ENCODE assay signal across 25 cellular contexts in the genomic region with DNA sequence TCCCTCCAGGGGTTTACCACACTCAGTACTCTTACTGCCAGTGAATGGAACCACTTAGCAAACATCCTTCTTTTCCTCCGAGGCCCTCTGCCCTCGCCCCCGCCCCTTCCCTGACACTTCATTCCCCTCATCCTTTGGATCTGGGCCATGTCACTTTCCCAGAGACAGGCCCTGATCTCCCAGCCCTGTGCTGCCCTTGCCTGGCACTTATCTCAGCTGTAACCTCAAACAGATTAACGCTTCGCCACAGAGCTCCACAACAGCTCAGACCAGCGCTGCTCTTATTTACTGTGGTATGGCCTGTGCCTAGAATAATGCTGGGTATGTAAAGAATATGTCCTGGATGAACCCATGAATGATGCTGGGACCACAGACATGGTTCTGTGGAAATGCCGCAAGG.
A peak's percentile ranks its signal among the peaks of the same experiment; 100 is the strongest.
DNase-seq lines count a peak whose midpoint lies in the region; ATAC-seq, FAIRE-seq and TF ChIP-seq lines count a peak whose summit lies in the region.
"Had no signal": no experiment of that assay in that cellular context is flagged by ENCODE, and none has a peak within 500 bp of the region (broad histone marks: within the 10 kb centered on the region; RNA-seq: fewer than 3 reads in every experiment).

No MANE protein-coding gene starts in this region.

- no peaks in the 10 kb centered on the region for H3K9me3 ChIP-seq in neural progenitor cell (ENCODE audit: low read depth)
- H3K9me3 ChIP-seq: BLaER1, lower lobe of right lung, transverse colon had no signal

- H3K4me3 Mint-ChIP-seq in neural progenitor cell: no peak overlapping the region
- H3K4me3 Mint-ChIP-seq: activated CD4-positive, alpha-beta memory T cell treated with anti-CD3 and anti-CD28 coated beads for 36 hours; activated naive CD4-positive, alpha-beta T cell treated with anti-CD3 and anti-CD28 coated beads for 36 hours; brain; IgD-negative memory B cell; naive thymus-derived CD8-positive, alpha-beta T cell; stimulated activated memory B cell treated with anti-CD40 and anti-IgM and Interleukin-4, amounts not matched to agents 10 μg/mL and 1 μg/mL and 100 μg/mL, for 72 hours; T-helper 1 cell treated with Interleukin-12 subunit alpha and Interleukin-12 subunit beta and Interleukin-4 antibody, amounts not matched to agents 30 μg/mL and 1 μg/mL, for 36 hours had no signal

- no peak overlapping the region for H3K4me2 ChIP-seq in neural progenitor cell
- H3K4me2 ChIP-seq: BLaER1 had no signal

- peak; percentile 52 for FAIRE-seq in RCC 7860 (lab: Jason Lieb, UNC)
- FAIRE-seq: frontal cortex had no signal

- H3K4me1 ChIP-seq in neural progenitor cell: peaks cover 26% of the 10 kb centered on the region
- H3K4me1 ChIP-seq: lower lobe of right lung, transverse colon had no signal

- no peak overlapping the region for H3K27ac ChIP-seq in neural progenitor cell
- H3K27ac ChIP-seq: BLaER1, lower lobe of right lung, transverse colon had no signal

- H3K4me1 Mint-ChIP-seq in neural progenitor cell: peaks cover 57% of the 10 kb centered on the region
- H3K4me1 Mint-ChIP-seq: IgD-negative memory B cell; stimulated activated memory B cell treated with anti-CD40 and anti-IgM and Interleukin-4, amounts not matched to agents 10 μg/mL and 1 μg/mL and 100 μg/mL, for 72 hours had no signal

- ATAC-seq in HG03097 (IDR thresholded peaks at IDR 0.05; ENCODE audit: low FRiP score, unreplicated experiment) (no peak), HG03354 (IDR thresholded peaks at IDR 0.05; ENCODE audit: poor library complexity, severe bottlenecking, unreplicated experiment) (no peak)
- ATAC-seq: activated CD4-positive, CD25-positive, alpha-beta regulatory T cell treated with anti-CD3 and anti-CD28 coated beads, Interleukin-2, amount 50 U/mL, for 24 hours; HCT116; lower lobe of right lung; naive thymus-derived CD8-positive, alpha-beta T cell; stimulated activated memory B cell treated with anti-CD40 and anti-IgM and Interleukin-4, amounts not matched to agents 10 μg/mL and 1 μg/mL and 100 μg/mL, for 72 hours had no signal

- no peak overlapping the region for H3K9ac ChIP-seq in neural progenitor cell
- H3K9ac ChIP-seq: BLaER1 had no signal

- peak overlapping the region; percentile 92 for H3K27ac Mint-ChIP-seq in neural progenitor cell
- H3K27ac Mint-ChIP-seq: activated CD4-positive, alpha-beta memory T cell treated with anti-CD3 and anti-CD28 coated beads for 36 hours; activated naive CD4-positive, alpha-beta T cell treated with anti-CD3 and anti-CD28 coated beads for 36 hours; brain; stimulated activated memory B cell treated with anti-CD40 and anti-IgM and Interleukin-4, amounts not matched to agents 10 μg/mL and 1 μg/mL and 100 μg/mL, for 72 hours; T-helper 1 cell treated with Interleukin-12 subunit alpha and Interleukin-12 subunit beta and Interleukin-4 antibody, amounts not matched to agents 30 μg/mL and 1 μg/mL, for 36 hours had no signal

- no peaks in the 10 kb centered on the region for H3F3A ChIP-seq in neural progenitor cell (ENCODE audit: low read depth)

- no peaks in the 10 kb centered on the region for H3K27me3 ChIP-seq in neural progenitor cell
- H3K27me3 ChIP-seq: BLaER1, transverse colon had no signal

- DNase-seq in ELF-1 (ENCODE audit: low read depth, low spot score): peak; percentile 25
- peak; percentile 38 to 89 for DNase-seq in NCI-H187 (lab: John Stamatoyannopoulos, UW)
- peak; percentile 66 for DNase-seq in RCC 7860 (ENCODE audit: low spot score)
- no peak for DNase-seq in neural progenitor cell (ENCODE audit: low spot score)
- DNase-seq in NCI-H1105 treated with DMSO at 0.1 percent for 48 hours (lab: John Stamatoyannopoulos, UW): no peak
- DNase-seq: activated CD4-positive, alpha-beta memory T cell treated with anti-CD3 and anti-CD28 coated beads for 36 hours; activated CD8-positive, alpha-beta memory T cell treated with anti-CD3 and anti-CD28 coated beads, Interleukin-2, amount 50 U/mL, for 4 hours; activated naive CD4-positive, alpha-beta T cell treated with anti-CD3 and anti-CD28 coated beads for 36 hours; DMS153; lower lobe of right lung; naive thymus-derived CD8-positive, alpha-beta T cell; NCI-H1048; NCI-H1694 treated with DMSO at 0.1 percent for 48 hours; RPMI8226; transverse colon had no signal

- no peaks in the 10 kb centered on the region for H4K20me1 ChIP-seq in neural progenitor cell (ENCODE audit: low read depth)
- H4K20me1 ChIP-seq: BLaER1 had no signal

- no peak for TF ChIP-seq CTCF in neural progenitor cell (IDR thresholded peaks at IDR 0.05)

- no peaks in the 10 kb centered on the region for H3K36me3 ChIP-seq in neural progenitor cell
- H3K36me3 ChIP-seq: BLaER1, lower lobe of right lung, transverse colon had no signal

- no peaks in the 10 kb centered on the region for H3K9me3 Mint-ChIP-seq in neural progenitor cell
- H3K9me3 Mint-ChIP-seq: activated naive CD4-positive, alpha-beta T cell treated with anti-CD3 and anti-CD28 coated beads for 36 hours; stimulated activated memory B cell treated with anti-CD40 and anti-IgM and Interleukin-4, amounts not matched to agents 10 μg/mL and 1 μg/mL and 100 μg/mL, for 72 hours; T-helper 1 cell treated with Interleukin-12 subunit alpha and Interleukin-12 subunit beta and Interleukin-4 antibody, amounts not matched to agents 30 μg/mL and 1 μg/mL, for 36 hours had no signal

- H3K27me3 Mint-ChIP-seq in neural progenitor cell (ENCODE audit: insufficient read depth, low read depth): peaks cover 2% of the 10 kb centered on the region
- H3K27me3 Mint-ChIP-seq: activated CD4-positive, alpha-beta memory T cell treated with anti-CD3 and anti-CD28 coated beads for 36 hours; IgD-negative memory B cell; naive thymus-derived CD8-positive, alpha-beta T cell; stimulated activated memory B cell treated with anti-CD40 and anti-IgM and Interleukin-4, amounts not matched to agents 10 μg/mL and 1 μg/mL and 100 μg/mL, for 72 hours had no signal

- H3K36me3 Mint-ChIP-seq in neural progenitor cell: no peaks in the 10 kb centered on the region
- H3K36me3 Mint-ChIP-seq: activated CD4-positive, alpha-beta memory T cell treated with anti-CD3 and anti-CD28 coated beads for 36 hours; brain; naive thymus-derived CD8-positive, alpha-beta T cell; stimulated activated memory B cell treated with anti-CD40 and anti-IgM and Interleukin-4, amounts not matched to agents 10 μg/mL and 1 μg/mL and 100 μg/mL, for 72 hours had no signal

- no peak overlapping the region for H3K4me3 ChIP-seq in neural progenitor cell
- H3K4me3 ChIP-seq: BLaER1, lower lobe of right lung, transverse colon had no signal

- no peak overlapping the region for H2AFZ ChIP-seq in neural progenitor cell (replicated peaks)

- no peaks in the 10 kb centered on the region for H3K79me2 ChIP-seq in neural progenitor cell (ENCODE audit: low read depth)

Comparison
In these comparisons a context has a peak if more than half of its experiments do, and no peak if none do; other contexts are left out.
1. DNase-seq: peak in ELF-1 (single experiment), NCI-H187 (2 of 2) and RCC 7860 (single experiment); none in neural progenitor cell (single experiment) and NCI-H1105 treated with DMSO at 0.1 percent for 48 hours (single experiment).